ENCODE assay signal across 29 cellular contexts in the genomic region with DNA sequence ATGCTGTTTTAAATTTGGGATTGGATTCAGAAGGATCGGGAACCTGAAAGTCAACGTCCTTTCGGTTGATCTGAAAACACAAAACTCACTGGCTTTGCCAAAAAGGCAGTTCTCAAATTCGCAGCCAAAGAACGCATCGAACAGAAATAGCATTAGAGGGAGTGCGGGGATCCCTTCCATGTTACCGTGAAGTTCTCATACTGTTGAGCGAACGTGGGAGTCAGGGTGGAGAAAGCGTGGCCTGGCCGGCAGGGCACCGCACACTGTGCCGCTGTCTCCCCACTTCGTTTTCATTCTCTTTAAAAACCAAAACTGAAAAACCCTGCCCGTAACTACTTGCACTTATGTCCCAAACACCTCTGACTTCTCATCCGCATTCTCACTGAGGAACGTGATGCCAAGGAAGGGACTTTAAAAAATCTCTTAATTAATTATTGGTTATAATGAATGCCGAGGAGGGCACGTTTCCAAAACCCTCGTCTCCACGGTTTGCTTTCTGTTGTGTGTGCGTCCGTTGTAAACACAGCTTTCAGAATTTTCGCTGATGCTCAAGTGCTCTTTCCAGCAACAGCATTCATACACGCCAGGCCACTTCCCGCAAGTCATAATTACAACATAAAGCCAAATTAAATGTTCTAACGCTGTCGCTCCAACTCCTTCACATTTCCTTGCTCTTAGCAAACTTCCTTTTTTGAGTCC.
DNase-seq lines count a peak whose midpoint lies in the region; ATAC-seq, FAIRE-seq and TF ChIP-seq lines count a peak whose summit lies in the region.
"Had no signal": no experiment of that assay in that cellular context is flagged by ENCODE, and none has a peak within 500 bp of the region (broad histone marks: within the 10 kb centered on the region; RNA-seq: fewer than 3 reads in every experiment).

No MANE protein-coding gene starts in this region.

- H3K4me3 Mint-ChIP-seq in astrocyte (ENCODE audit: unreplicated experiment) (no peak overlapping the region), nephron (no peak overlapping the region)
- H3K4me3 Mint-ChIP-seq: activated T-cell treated with anti-CD3 and anti-CD28 coated beads, Interleukin-2, amount 50 U/mL, for 4 hours; natural killer cell treated with Interleukin-12 subunit alpha and Interleukin-12 subunit beta and Interleukin-15 and Interleukin-18, amount 100 ng/mL, for 72 hours; stimulated activated effector memory CD8-positive, alpha-beta T cell treated with anti-CD3 and anti-CD28 coated beads, Interleukin-12 subunit alpha, Interleukin-12 subunit beta, amount 100 ng/mL, for 72 hours; WTC11 had no signal

- no peak overlapping the region for H3K27ac ChIP-seq in astrocyte (ENCODE audit: low read depth, low read length)
- H3K27ac ChIP-seq: heart right ventricle, pancreas had no signal

- TF ChIP-seq CTCF in AG09309 (IDR thresholded peaks at IDR 0.05; ENCODE audit: control insufficient read depth, insufficient read depth, low read depth, low read length, missing control alignments), result no peak
- TF ChIP-seq CTCF in astrocyte (IDR thresholded peaks at IDR 0.05; ENCODE audit: insufficient read depth, low read depth, low read length), result no peak
- no peak for TF ChIP-seq CTCF in nephron (IDR thresholded peaks at IDR 0.05; ENCODE audit: unreplicated experiment in 3 of 3)

- peak overlapping the region; percentile 49 for H2AFZ ChIP-seq in astrocyte (ENCODE audit: low read depth, low read length)

- no peaks in the 10 kb centered on the region for H3K9me3 ChIP-seq in astrocyte (ENCODE audit: insufficient read depth, low read depth, low read length)
- H3K9me3 ChIP-seq: heart right ventricle, pancreas had no signal

- H3K27ac Mint-ChIP-seq in astrocyte (ENCODE audit: unreplicated experiment) (no peak overlapping the region), nephron (peak overlapping the region in 2 of 3 experiments; percentile 29 to 80)
- H3K27ac Mint-ChIP-seq: natural killer cell treated with Interleukin-12 subunit alpha and Interleukin-12 subunit beta and Interleukin-15 and Interleukin-18, amount 100 ng/mL, for 72 hours; stimulated activated effector memory CD8-positive, alpha-beta T cell treated with anti-CD3 and anti-CD28 coated beads, Interleukin-12 subunit alpha, Interleukin-12 subunit beta, amount 100 ng/mL, for 72 hours; WTC11 had no signal

- H3K4me1 ChIP-seq in astrocyte (ENCODE audit: insufficient read depth, low read length), result peaks cover 12% of the 10 kb centered on the region
- H3K4me1 ChIP-seq: heart right ventricle, pancreas had no signal

- no peaks in the 10 kb centered on the region for H3K36me3 Mint-ChIP-seq in astrocyte (ENCODE audit: low read depth, unreplicated experiment)
- H3K36me3 Mint-ChIP-seq in nephron (ENCODE audit: low read depth), result no peaks in the 10 kb centered on the region
- H3K36me3 Mint-ChIP-seq: natural killer cell treated with Interleukin-12 subunit alpha and Interleukin-12 subunit beta and Interleukin-15 and Interleukin-18, amount 100 ng/mL, for 72 hours; stimulated activated effector memory CD8-positive, alpha-beta T cell treated with anti-CD3 and anti-CD28 coated beads, Interleukin-12 subunit alpha, Interleukin-12 subunit beta, amount 100 ng/mL, for 72 hours had no signal

- no peaks in the 10 kb centered on the region for H4K20me1 ChIP-seq in astrocyte (ENCODE audit: insufficient read depth, low read length)

- FAIRE-seq in astrocyte (lab: Jason Lieb, UNC), result peak; percentile 17
- FAIRE-seq: HTR-8/SVneo, pancreas had no signal

- H3K4me3 ChIP-seq in AG09309 (ENCODE audit: control insufficient read depth, low read depth, low read length) (peak overlapping the region; percentile 33), astrocyte (ENCODE audit: insufficient read depth, low read depth, low read length) (peak overlapping the region; percentile 22)
- H3K4me3 ChIP-seq: heart right ventricle, pancreas had no signal

- no peaks in the 10 kb centered on the region for H3K79me2 ChIP-seq in astrocyte (ENCODE audit: insufficient read depth, low read length)

- no peak for ATAC-seq in HG03460 (IDR thresholded peaks at IDR 0.05; ENCODE audit: unreplicated experiment)
- ATAC-seq: activated T-cell treated with anti-CD3 and anti-CD28 coated beads, Interleukin-2, amount 50 U/mL, for 4 hours; heart right ventricle; natural killer cell treated with Interleukin-12 subunit alpha and Interleukin-12 subunit beta and Interleukin-15 and Interleukin-18, amount 100 ng/mL, for 72 hours; Panc1; pancreas; right cardiac atrium; WTC11 had no signal

- H3K27me3 Mint-ChIP-seq in astrocyte (ENCODE audit: low read depth, unreplicated experiment) (peaks cover 14% of the 10 kb centered on the region), nephron (ENCODE audit: low read depth) (peaks cover 49% of the 10 kb centered on the region)

- DNase-seq in AG09309 (ENCODE audit: low read depth) (no peak), GM03348 (ENCODE audit: low spot score) (peak; percentile 63), astrocyte (ENCODE audit: low read depth) (no peak), amniotic stem cell (lab: John Stamatoyannopoulos, UW) (no peak), NCI-H2227 (lab: John Stamatoyannopoulos, UW; ENCODE audit: unreplicated experiment) (no peak), NCI-H345 treated with DMSO at 0.1 percent for 48 hours (lab: John Stamatoyannopoulos, UW; ENCODE audit: unreplicated experiment) (no peak)
- DNase-seq: ACHN; activated CD4-positive, alpha-beta T cell treated with anti-CD3 and anti-CD28 coated beads, Interleukin-2, amount 50 U/mL, for 1 hour; activated gamma-delta T cell treated with Interleukin-2 at 50 U/mL for 16 hours; activated T-cell treated with anti-CD3 and anti-CD28 coated beads, Interleukin-2, amount 50 U/mL, for 4 hours; cerebellar nuclear complex; H7; heart right ventricle; KG1; NK-92 treated with Interleukin-12 subunit alpha and Interleukin-12 subunit beta, amount 100 ng/mL, for 24 hours; pancreas; right cardiac atrium; SHP77 treated with DMSO at 0.1 percent for 48 hours; stimulated activated CD4-positive, alpha-beta T cell treated with anti-CD3 and anti-CD28 coated beads, Interleukin-4, amount 100 ng/mL, for 24 hours; substantia nigra; SW 1271; T-helper 9 cell had no signal

- H3K9me3 Mint-ChIP-seq in astrocyte (ENCODE audit: unreplicated experiment) (no peaks in the 10 kb centered on the region), nephron (peaks cover 7% of the 10 kb centered on the region)
- H3K9me3 Mint-ChIP-seq: activated T-cell treated with anti-CD3 and anti-CD28 coated beads, Interleukin-2, amount 50 U/mL, for 4 hours; natural killer cell treated with Interleukin-12 subunit alpha and Interleukin-12 subunit beta and Interleukin-15 and Interleukin-18, amount 100 ng/mL, for 72 hours; stimulated activated effector memory CD8-positive, alpha-beta T cell treated with anti-CD3 and anti-CD28 coated beads, Interleukin-12 subunit alpha, Interleukin-12 subunit beta, amount 100 ng/mL, for 72 hours had no signal

- peak overlapping the region; percentile 62 for H3K4me2 ChIP-seq in astrocyte (ENCODE audit: low read length)

- H3K9ac ChIP-seq in astrocyte (ENCODE audit: low read length), result no peak overlapping the region

- H3K4me1 Mint-ChIP-seq in astrocyte (ENCODE audit: low read depth, unreplicated experiment) (no peaks in the 10 kb centered on the region), nephron (peaks cover 29% of the 10 kb centered on the region)
- H3K4me1 Mint-ChIP-seq: stimulated activated effector memory CD8-positive, alpha-beta T cell treated with anti-CD3 and anti-CD28 coated beads, Interleukin-12 subunit alpha, Interleukin-12 subunit beta, amount 100 ng/mL, for 72 hours had no signal

- H3K27me3 ChIP-seq in astrocyte (ENCODE audit: insufficient read depth, low read length), result no peaks in the 10 kb centered on the region
- H3K27me3 ChIP-seq: pancreas had no signal

- H3K36me3 ChIP-seq in astrocyte (ENCODE audit: insufficient read depth, low read length), result no peaks in the 10 kb centered on the region
- H3K36me3 ChIP-seq: heart right ventricle, pancreas had no signal
